In genomic region chr17:65963179-65963578, GRCh38 we compare ENCODE assay signal across 7 cellular contexts.
"Had no signal": no experiment of that assay in that cellular context is flagged by ENCODE, and none has a peak within 500 bp of the region (broad histone marks: within the 10 kb centered on the region; RNA-seq: fewer than 3 reads in every experiment).

No MANE protein-coding gene starts in this region.

- FAIRE-seq: H1, H54, HTR-8/SVneo had no signal

- H3K4me2 ChIP-seq: GM23338 had no signal

- H2AFZ ChIP-seq: GM23338 had no signal

- ATAC-seq: GM23338 had no signal

- DNase-seq: H9, HCEC 1CT, KBM-7 had no signal

- H3K4me3 ChIP-seq: GM23338 had no signal
